Comparison of ENCODE assay signal across 2 cellular contexts in genomic region chr17:76274559-76274956, GRCh38.
TF ChIP-seq lines count a peak whose summit lies in the region.

No MANE protein-coding gene starts in this region.

TF ChIP-seq in SK-N-SH, 30 proteins besides CTCF, POLR2A, EP300 and RAD21:
- TF ChIP-seq, protein P1, sequence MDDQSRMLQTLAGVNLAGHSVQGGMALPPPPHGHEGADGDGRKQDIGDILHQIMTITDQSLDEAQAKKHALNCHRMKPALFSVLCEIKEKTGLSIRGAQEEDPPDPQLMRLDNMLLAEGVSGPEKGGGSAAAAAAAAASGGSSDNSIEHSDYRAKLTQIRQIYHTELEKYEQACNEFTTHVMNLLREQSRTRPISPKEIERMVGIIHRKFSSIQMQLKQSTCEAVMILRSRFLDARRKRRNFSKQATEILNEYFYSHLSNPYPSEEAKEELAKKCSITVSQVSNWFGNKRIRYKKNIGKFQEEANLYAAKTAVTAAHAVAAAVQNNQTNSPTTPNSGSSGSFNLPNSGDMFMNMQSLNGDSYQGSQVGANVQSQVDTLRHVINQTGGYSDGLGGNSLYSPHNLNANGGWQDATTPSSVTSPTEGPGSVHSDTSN (IDR thresholded peaks at IDR 0.05): no peak
- TF ChIP-seq POLR2AphosphoS5 (IDR thresholded peaks at IDR 0.05; ENCODE audit: low read depth, low read length): no peak
- TF ChIP-seq NRF1 (IDR thresholded peaks at IDR 0.05; ENCODE audit: low read depth, low read length): no peak
- no peak for TF ChIP-seq TEAD4 (IDR thresholded peaks at IDR 0.05; ENCODE audit: borderline replicate concordance, insufficient read depth)
- TF ChIP-seq YY1 (IDR thresholded peaks at IDR 0.05; ENCODE audit: low read depth): no peak
- TF ChIP-seq ELF1 (IDR thresholded peaks at IDR 0.05): no peak
- no peak for TF ChIP-seq TAF1 (IDR thresholded peaks at IDR 0.05; ENCODE audit: borderline replicate concordance, low read depth, low read length)
- no peak for TF ChIP-seq JUND (IDR thresholded peaks at IDR 0.05)
- TF ChIP-seq RXRA (IDR thresholded peaks at IDR 0.05; ENCODE audit: borderline replicate concordance, low read depth): no peak
- no peak for TF ChIP-seq SMC3 (IDR thresholded peaks at IDR 0.05; ENCODE audit: low read depth, low read length)
- TF ChIP-seq MXI1 (IDR thresholded peaks at IDR 0.05; ENCODE audit: low read depth, low read length): no peak
- no peak for TF ChIP-seq FOXM1 (IDR thresholded peaks at IDR 0.05; ENCODE audit: low read depth)
- no peak for TF ChIP-seq FOXJ3 (CRISPR knock-in tag; IDR thresholded peaks at IDR 0.05)
- TF ChIP-seq MEF2A (IDR thresholded peaks at IDR 0.05; ENCODE audit: borderline replicate concordance, low read depth): no peak
- no peak for TF ChIP-seq RFX5 (IDR thresholded peaks at IDR 0.05; ENCODE audit: low read length)

TF ChIP-seq in SK-N-SH treated with all-trans-retinoic acid at 6 μM for 48 hours, 23 proteins besides CTCF, POLR2A, EP300 and RAD21 (continued from another document):
- TF ChIP-seq, protein P2, sequence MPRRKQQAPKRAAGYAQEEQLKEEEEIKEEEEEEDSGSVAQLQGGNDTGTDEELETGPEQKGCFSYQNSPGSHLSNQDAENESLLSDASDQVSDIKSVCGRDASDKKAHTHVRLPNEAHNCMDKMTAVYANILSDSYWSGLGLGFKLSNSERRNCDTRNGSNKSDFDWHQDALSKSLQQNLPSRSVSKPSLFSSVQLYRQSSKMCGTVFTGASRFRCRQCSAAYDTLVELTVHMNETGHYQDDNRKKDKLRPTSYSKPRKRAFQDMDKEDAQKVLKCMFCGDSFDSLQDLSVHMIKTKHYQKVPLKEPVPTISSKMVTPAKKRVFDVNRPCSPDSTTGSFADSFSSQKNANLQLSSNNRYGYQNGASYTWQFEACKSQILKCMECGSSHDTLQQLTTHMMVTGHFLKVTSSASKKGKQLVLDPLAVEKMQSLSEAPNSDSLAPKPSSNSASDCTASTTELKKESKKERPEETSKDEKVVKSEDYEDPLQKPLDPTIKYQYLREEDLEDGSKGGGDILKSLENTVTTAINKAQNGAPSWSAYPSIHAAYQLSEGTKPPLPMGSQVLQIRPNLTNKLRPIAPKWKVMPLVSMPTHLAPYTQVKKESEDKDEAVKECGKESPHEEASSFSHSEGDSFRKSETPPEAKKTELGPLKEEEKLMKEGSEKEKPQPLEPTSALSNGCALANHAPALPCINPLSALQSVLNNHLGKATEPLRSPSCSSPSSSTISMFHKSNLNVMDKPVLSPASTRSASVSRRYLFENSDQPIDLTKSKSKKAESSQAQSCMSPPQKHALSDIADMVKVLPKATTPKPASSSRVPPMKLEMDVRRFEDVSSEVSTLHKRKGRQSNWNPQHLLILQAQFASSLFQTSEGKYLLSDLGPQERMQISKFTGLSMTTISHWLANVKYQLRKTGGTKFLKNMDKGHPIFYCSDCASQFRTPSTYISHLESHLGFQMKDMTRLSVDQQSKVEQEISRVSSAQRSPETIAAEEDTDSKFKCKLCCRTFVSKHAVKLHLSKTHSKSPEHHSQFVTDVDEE (CRISPR knock-in tag; IDR thresholded peaks at IDR 0.05): no peak
- no peak for TF ChIP-seq OSR1 (CRISPR knock-in tag; IDR thresholded peaks at IDR 0.05)
- TF ChIP-seq ZC3H10 (CRISPR knock-in tag; IDR thresholded peaks at IDR 0.05): no peak
